1 cellular context compared by ENCODE assay signal in the genomic region with DNA sequence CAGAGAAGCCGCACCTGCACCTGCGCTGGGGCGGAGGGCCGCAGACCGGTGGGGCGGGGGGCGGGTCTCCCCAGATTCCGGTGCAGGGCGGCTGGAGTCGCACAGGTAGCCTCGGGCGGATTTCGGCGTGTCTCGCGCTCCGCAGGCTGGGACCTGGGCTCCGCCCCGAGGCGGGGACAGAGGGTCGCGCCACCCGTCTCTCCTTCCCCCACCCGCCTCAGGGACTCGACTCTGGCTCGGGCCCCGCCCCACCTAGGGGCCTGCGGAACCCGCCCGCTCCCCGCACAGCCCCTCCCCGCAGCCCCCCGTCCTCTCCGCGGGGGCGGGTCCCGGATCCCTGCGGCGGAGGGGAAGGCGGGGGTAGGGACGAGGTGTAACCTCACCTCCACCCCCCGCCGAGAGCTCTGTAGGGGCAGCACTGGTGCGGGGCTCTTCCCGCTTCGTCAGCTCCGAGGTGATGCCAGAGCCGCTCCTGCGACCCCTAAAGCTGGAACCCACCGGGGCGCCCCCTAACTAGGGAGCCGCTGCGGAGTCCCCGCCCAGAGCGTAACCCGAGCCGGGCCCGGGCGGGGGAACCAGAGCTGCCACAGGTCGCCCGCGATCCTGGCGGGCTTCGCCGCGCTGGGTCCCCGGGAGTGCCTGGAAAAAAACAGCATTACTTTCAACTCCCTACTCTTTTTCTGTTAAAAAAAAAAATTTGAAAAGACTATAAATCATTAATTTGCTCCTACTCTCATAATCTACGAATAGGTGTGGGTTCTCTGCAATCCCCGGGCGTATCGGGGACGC.
A peak's percentile ranks its signal among the peaks of the same experiment; 100 is the strongest.
TF ChIP-seq lines count a peak whose summit lies in the region.

A gene with protein sequence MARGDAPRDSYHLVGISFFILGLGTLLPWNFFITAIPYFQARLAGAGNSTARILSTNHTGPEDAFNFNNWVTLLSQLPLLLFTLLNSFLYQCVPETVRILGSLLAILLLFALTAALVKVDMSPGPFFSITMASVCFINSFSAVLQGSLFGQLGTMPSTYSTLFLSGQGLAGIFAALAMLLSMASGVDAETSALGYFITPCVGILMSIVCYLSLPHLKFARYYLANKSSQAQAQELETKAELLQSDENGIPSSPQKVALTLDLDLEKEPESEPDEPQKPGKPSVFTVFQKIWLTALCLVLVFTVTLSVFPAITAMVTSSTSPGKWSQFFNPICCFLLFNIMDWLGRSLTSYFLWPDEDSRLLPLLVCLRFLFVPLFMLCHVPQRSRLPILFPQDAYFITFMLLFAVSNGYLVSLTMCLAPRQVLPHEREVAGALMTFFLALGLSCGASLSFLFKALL (minus strand): TSS at position 134 of the 789 bp plus-strand sequence. CDS start 169 bp downstream, outside the sequence.

TF ChIP-seq in K562, 482 proteins besides CTCF, POLR2A, EP300 and RAD21 (continued from another document and continues in another):
- TF ChIP-seq MTA3 (IDR thresholded peaks at IDR 0.05; ENCODE audit: borderline replicate concordance) (0 out of 2 replicates have a peak, but pooled peaks have one; percentile 27), MXI1 (IDR thresholded peaks at IDR 0.05; ENCODE audit: low read depth, low read length) (peak; percentile 73), SRF (CRISPR knock-in tag; IDR thresholded peaks at IDR 0.05) (peak in 1 of 2 experiments; percentile 65; a peak in 1 of 4 replicates), CCNT2 (IDR thresholded peaks at IDR 0.05; ENCODE audit: borderline replicate concordance, extremely low read depth, insufficient read length, low read depth, low read length) (peak; percentile 60), TAF1 (IDR thresholded peaks at IDR 0.05; ENCODE audit: control insufficient read depth, extremely low read depth, insufficient read depth, low read length, severe bottlenecking) (no peak), ZKSCAN1 (IDR thresholded peaks at IDR 0.05; ENCODE audit: low read depth, low read length) (0 out of 2 replicates have a peak, but pooled peaks have one; percentile 34), THRAP3 (IDR thresholded peaks at IDR 0.05; ENCODE audit: borderline replicate concordance) (no peak), CHD2 (IDR thresholded peaks at IDR 0.05; ENCODE audit: low read depth, low read length) (peak; percentile 17; the same call in 1 of the 2 replicates), LEF1 (IDR thresholded peaks at IDR 0.05) (0 out of 2 replicates have a peak, but pooled peaks have one; percentile 30), TBP (optimal IDR thresholded peaks at IDR 0.05; ENCODE audit: low read depth, low read length) (peak; percentile 49), POLR2B (IDR thresholded peaks at IDR 0.05; ENCODE audit: low read depth, partially characterized antibody) (peak; percentile 57), XRCC3 (IDR thresholded peaks at IDR 0.05) (no peak)
- TF ChIP-seq, protein P1, sequence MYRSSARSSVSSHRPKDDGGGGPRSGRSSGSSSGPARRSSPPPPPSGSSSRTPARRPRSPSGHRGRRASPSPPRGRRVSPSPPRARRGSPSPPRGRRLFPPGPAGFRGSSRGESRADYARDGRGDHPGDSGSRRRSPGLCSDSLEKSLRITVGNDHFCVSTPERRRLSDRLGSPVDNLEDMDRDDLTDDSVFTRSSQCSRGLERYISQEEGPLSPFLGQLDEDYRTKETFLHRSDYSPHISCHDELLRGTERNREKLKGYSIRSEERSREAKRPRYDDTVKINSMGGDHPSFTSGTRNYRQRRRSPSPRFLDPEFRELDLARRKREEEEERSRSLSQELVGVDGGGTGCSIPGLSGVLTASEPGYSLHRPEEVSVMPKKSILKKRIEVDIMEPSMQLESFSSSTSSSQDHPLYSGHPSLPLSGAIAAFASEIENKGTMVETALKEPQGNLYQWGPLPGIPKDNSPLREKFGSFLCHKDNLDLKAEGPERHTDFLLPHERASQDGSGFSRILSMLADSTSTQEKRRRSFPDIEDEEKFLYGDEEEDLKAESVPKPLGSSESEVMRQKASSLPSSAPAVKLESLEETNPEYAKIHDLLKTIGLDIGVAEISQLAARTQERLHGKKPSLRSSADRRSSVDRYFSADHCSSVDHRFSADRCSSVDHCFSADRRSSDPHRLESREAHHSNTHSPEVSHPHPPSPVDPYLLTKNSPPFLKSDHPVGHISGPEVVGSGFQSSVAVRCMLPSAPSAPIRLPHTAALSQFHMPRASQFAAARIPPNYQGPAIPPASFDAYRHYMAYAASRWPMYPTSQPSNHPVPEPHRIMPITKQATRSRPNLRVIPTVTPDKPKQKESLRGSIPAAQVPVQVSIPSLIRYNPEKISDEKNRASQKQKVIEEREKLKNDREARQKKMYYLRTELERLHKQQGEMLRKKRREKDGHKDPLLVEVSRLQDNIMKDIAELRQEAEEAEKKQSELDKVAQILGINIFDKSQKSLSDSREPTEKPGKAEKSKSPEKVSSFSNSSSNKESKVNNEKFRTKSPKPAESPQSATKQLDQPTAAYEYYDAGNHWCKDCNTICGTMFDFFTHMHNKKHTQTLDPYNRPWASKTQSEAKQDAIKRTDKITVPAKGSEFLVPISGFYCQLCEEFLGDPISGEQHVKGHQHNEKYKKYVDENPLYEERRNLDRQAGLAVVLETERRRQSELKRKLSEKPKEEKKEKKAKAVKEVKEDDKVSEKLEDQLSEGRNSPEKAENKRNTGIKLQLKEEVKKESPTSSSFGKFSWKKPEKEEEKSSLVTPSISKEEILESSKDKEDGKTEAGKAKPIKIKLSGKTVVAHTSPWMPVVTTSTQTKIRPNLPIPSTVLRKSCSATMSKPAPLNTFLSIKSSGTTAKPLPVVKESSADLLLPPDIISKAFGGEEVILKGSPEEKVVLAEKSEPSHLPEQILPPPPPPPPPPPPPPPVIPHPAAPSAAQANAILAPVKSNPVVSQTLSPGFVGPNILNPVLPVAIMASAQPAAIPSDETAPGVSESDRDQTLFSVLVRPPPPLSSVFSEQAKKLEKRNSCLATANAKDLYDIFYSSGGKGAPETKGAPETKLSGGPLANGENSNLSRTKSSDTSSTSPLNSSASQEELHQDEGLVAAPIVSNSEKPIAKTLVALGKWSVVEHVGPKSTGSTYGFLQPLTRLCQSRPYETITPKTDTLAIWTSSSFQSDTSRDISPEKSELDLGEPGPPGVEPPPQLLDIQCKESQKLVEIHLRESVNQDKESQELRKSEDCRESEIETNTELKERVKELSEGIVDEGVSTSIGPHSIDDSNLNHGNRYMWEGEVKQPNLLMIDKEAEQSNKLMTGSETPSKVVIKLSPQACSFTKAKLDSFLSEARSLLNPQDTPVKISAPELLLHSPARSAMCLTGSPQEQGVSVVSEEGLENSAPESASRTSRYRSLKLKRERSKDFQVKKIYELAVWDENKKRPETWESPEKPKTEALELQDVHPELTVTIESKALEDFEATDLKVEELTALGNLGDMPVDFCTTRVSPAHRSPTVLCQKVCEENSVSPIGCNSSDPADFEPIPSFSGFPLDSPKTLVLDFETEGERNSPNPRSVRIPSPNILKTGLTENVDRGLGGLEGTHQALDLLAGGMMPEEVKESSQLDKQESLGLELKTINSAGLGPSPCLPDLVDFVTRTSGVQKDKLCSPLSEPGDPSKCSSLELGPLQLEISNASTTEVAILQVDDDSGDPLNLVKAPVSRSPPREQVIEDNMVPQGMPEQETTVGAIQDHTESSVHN (IDR thresholded peaks at IDR 0.05; ENCODE audit: borderline replicate concordance in 1 of 2, low read depth in 1 of 2) = no peak
- TF ChIP-seq, protein P2, sequence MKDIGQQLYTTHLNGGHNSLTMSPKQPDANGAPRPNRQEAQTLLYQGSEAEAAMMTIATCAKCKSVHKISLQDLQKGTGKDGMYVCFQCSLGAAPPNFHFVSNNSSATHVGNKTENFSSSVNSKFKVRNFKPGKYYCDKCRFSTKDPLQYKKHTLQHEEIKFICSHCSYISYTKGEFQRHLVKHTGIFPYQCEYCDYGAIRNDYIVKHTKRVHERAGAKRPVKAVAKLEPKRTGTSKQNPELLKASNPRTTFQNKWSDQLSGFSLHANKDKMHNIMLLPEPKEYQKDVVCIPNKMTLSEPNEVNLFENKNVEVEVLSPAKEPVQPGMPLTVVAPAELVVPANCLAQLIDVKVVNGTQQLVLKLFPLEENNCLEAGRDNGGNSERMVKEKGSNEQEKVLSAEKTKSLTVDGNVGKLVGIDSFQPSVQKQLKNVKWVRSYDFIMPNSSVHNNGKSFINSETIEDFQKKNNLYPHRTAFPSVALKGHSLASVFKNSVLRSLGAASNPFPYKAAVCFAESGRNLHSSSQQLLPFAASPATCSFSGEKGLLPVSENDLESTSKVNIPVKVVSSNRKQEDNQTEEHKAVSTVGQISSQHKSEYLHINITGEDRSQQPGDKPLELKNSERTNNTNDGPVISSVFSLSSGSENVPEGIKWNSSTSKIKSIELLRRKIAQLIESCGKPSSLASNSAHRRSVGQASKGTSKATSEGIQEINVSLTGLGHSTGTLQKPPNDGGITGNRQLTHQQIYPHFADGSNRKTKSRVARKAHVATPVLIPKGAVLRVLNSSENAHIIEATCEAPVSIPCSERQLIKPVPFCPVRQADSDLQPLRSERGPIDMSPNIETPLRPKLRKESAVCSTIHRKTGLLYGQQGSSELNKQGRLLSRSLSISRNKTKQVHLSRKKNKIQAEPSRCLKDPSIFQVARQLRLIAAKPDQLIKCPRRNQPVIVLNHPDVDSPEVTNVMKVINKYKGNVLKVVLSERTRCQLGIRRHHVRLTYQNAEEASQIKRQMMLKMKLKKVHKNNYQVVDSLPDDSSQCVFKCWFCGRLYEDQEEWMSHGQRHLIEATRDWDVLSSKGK (CRISPR knock-in tag; IDR thresholded peaks at IDR 0.05) = no peak
- TF ChIP-seq, protein P3, sequence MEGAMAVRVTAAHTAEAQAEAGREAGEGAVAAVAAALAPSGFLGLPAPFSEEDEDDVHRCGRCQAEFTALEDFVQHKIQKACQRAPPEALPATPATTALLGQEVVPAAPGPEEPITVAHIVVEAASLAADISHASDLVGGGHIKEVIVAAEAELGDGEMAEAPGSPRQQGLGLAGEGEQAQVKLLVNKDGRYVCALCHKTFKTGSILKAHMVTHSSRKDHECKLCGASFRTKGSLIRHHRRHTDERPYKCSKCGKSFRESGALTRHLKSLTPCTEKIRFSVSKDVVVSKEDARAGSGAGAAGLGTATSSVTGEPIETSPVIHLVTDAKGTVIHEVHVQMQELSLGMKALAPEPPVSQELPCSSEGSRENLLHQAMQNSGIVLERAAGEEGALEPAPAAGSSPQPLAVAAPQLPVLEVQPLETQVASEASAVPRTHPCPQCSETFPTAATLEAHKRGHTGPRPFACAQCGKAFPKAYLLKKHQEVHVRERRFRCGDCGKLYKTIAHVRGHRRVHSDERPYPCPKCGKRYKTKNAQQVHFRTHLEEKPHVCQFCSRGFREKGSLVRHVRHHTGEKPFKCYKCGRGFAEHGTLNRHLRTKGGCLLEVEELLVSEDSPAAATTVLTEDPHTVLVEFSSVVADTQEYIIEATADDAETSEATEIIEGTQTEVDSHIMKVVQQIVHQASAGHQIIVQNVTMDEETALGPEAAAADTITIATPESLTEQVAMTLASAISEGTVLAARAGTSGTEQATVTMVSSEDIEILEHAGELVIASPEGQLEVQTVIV (CRISPR knock-in tag; IDR thresholded peaks at IDR 0.05; ENCODE audit: borderline replicate concordance) = no peak; the same call in 1 of the 2 replicates
- TF ChIP-seq, protein P4, sequence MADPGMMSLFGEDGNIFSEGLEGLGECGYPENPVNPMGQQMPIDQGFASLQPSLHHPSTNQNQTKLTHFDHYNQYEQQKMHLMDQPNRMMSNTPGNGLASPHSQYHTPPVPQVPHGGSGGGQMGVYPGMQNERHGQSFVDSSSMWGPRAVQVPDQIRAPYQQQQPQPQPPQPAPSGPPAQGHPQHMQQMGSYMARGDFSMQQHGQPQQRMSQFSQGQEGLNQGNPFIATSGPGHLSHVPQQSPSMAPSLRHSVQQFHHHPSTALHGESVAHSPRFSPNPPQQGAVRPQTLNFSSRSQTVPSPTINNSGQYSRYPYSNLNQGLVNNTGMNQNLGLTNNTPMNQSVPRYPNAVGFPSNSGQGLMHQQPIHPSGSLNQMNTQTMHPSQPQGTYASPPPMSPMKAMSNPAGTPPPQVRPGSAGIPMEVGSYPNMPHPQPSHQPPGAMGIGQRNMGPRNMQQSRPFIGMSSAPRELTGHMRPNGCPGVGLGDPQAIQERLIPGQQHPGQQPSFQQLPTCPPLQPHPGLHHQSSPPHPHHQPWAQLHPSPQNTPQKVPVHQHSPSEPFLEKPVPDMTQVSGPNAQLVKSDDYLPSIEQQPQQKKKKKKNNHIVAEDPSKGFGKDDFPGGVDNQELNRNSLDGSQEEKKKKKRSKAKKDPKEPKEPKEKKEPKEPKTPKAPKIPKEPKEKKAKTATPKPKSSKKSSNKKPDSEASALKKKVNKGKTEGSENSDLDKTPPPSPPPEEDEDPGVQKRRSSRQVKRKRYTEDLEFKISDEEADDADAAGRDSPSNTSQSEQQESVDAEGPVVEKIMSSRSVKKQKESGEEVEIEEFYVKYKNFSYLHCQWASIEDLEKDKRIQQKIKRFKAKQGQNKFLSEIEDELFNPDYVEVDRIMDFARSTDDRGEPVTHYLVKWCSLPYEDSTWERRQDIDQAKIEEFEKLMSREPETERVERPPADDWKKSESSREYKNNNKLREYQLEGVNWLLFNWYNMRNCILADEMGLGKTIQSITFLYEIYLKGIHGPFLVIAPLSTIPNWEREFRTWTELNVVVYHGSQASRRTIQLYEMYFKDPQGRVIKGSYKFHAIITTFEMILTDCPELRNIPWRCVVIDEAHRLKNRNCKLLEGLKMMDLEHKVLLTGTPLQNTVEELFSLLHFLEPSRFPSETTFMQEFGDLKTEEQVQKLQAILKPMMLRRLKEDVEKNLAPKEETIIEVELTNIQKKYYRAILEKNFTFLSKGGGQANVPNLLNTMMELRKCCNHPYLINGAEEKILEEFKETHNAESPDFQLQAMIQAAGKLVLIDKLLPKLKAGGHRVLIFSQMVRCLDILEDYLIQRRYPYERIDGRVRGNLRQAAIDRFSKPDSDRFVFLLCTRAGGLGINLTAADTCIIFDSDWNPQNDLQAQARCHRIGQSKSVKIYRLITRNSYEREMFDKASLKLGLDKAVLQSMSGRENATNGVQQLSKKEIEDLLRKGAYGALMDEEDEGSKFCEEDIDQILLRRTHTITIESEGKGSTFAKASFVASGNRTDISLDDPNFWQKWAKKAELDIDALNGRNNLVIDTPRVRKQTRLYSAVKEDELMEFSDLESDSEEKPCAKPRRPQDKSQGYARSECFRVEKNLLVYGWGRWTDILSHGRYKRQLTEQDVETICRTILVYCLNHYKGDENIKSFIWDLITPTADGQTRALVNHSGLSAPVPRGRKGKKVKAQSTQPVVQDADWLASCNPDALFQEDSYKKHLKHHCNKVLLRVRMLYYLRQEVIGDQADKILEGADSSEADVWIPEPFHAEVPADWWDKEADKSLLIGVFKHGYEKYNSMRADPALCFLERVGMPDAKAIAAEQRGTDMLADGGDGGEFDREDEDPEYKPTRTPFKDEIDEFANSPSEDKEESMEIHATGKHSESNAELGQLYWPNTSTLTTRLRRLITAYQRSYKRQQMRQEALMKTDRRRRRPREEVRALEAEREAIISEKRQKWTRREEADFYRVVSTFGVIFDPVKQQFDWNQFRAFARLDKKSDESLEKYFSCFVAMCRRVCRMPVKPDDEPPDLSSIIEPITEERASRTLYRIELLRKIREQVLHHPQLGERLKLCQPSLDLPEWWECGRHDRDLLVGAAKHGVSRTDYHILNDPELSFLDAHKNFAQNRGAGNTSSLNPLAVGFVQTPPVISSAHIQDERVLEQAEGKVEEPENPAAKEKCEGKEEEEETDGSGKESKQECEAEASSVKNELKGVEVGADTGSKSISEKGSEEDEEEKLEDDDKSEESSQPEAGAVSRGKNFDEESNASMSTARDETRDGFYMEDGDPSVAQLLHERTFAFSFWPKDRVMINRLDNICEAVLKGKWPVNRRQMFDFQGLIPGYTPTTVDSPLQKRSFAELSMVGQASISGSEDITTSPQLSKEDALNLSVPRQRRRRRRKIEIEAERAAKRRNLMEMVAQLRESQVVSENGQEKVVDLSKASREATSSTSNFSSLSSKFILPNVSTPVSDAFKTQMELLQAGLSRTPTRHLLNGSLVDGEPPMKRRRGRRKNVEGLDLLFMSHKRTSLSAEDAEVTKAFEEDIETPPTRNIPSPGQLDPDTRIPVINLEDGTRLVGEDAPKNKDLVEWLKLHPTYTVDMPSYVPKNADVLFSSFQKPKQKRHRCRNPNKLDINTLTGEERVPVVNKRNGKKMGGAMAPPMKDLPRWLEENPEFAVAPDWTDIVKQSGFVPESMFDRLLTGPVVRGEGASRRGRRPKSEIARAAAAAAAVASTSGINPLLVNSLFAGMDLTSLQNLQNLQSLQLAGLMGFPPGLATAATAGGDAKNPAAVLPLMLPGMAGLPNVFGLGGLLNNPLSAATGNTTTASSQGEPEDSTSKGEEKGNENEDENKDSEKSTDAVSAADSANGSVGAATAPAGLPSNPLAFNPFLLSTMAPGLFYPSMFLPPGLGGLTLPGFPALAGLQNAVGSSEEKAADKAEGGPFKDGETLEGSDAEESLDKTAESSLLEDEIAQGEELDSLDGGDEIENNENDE (IDR thresholded peaks at IDR 0.05; ENCODE audit: low read depth, low read length) = no peak
